Comparison of ENCODE assay signal across 8 cellular contexts in the genomic region with DNA sequence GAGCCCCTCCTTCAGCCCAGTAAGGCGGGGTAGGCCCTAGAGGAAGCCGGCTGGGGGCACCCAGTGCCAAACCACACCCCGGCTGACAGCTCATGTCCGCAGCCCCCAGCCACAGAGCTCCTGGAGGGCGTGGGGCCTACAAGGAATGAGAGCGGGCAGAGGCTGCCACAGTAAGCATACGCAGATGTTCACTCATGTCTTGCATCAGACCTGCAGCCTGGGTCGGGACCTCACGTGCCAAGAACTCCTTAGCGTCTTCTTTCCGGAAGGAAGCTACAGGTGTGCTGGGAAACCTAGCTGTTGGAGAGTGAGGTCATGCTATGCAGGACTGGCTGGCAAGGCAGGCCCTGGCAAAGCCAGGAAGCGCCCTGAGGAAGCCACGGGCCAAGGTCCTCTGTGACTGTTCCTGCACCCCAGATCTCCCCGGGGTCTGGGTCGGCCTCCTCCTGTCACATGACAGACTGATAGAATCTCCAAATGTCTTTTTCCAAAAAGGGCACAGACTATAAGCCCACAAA. TPM values are rescaled to one million over a fixed set of nuclear protein-coding genes. Genes with fewer than 3 reads are reported as not detected.
DNase-seq lines count a peak whose midpoint lies in the region; ATAC-seq and TF ChIP-seq lines count a peak whose summit lies in the region.

No MANE protein-coding gene starts in this region.

- no peak for ATAC-seq in GM21390 (IDR thresholded peaks at IDR 0.05; ENCODE audit: unreplicated experiment)

- H3K4me3 ChIP-seq in AG10803 (ENCODE audit: low read length) (peak overlapping the region; percentile 86), iPS-18a (ENCODE audit: low read length) (peak overlapping the region; percentile 78), stomach smooth muscle (ENCODE audit: low read length in 2 of 2) (peak overlapping the region in 1 of 2 donors; percentile 77)

- TF ChIP-seq CTCF in AG10803 (conservative IDR thresholded peaks at IDR 0.05; ENCODE audit: low read length), result no peak

- DNase-seq in AG10803 (ENCODE audit: low read depth) (peak; percentile 94), HT1080 (ENCODE audit: low read depth) (peak; percentile 91), NCI-H187 (lab: John Stamatoyannopoulos, UW) (no peak), NCI-H510A treated with DMSO at 0.1 percent for 48 hours (lab: John Stamatoyannopoulos, UW) (no peak)
- DNase-seq in activated CD8-positive, alpha-beta memory T cell treated with anti-CD3 and anti-CD28 coated beads, Interleukin-2, amount 50 U/mL, for 48 hours, result peak; percentile 73

- H3K4me1 ChIP-seq in iPS-18a (ENCODE audit: control insufficient read depth, low read depth, low read length) (peaks cover 19% of the 10 kb centered on the region), stomach smooth muscle (ENCODE audit: control insufficient read depth, insufficient read depth, low read length) (peaks cover 64% of the 10 kb centered on the region)

- H3K9ac ChIP-seq in iPS-18a (ENCODE audit: low read length), result peak overlapping the region; percentile 3
- peak overlapping the region; percentile 84 to 88 for H3K9ac ChIP-seq in stomach smooth muscle (ENCODE audit: low read length in 2 of 2)

- H3K9me3 ChIP-seq in iPS-18a (ENCODE audit: control insufficient read depth, low read depth, low read length) (no peaks in the 10 kb centered on the region), stomach smooth muscle (ENCODE audit: control insufficient read depth in 2 of 2, low read length in 2 of 2) (no peaks in the 10 kb centered on the region)

- H3K27ac ChIP-seq in iPS-18a (ENCODE audit: low read length) (no peak overlapping the region), stomach smooth muscle (ENCODE audit: low read length) (no peak overlapping the region)

- peaks cover 3% of the 10 kb centered on the region for H3K36me3 ChIP-seq in iPS-18a (ENCODE audit: control insufficient read depth, low read depth, low read length)
- no peaks in the 10 kb centered on the region for H3K36me3 ChIP-seq in stomach smooth muscle (ENCODE audit: control insufficient read depth in 2 of 2, insufficient read depth in 2 of 2, low read length in 2 of 2)

- H3K27me3 ChIP-seq in iPS-18a (ENCODE audit: control insufficient read depth, insufficient read depth, low read length) (no peaks in the 10 kb centered on the region), stomach smooth muscle (ENCODE audit: control insufficient read depth in 1 of 2, insufficient read depth in 2 of 2, low read length in 2 of 2) (no peaks in the 10 kb centered on the region)

RNA-seq across cellular contexts. Expression of a gene that starts 1.6 kb away (rescaled TPM):
- 46.2 and 50.4 TPM in 2 replicates for total RNA-seq in HT1080 (2014; rRNA removed; shearing (Covaris generic))
- polyA plus RNA-seq in HT1080 (2015; cell fraction: cytosol; rRNA removed), result 125 and 130 TPM in 2 replicates
- polyA plus RNA-seq in HT1080 (2015; cell fraction: nucleus; rRNA removed), result 197 and 214 TPM in 2 replicates

RNA-seq across cellular contexts. Expression of a gene that starts 11.5 kb away (rescaled TPM):
- 0.30 and 0.35 TPM in 2 replicates for total RNA-seq in HT1080 (2014; rRNA removed; shearing (Covaris generic))
- 0.23 and 1.0 TPM in 2 replicates for polyA plus RNA-seq in HT1080 (2015; cell fraction: cytosol; rRNA removed)
- 3.1 and 4.1 TPM in 2 replicates for polyA plus RNA-seq in HT1080 (2015; cell fraction: nucleus; rRNA removed)

RNA-seq across cellular contexts. Expression of a gene that starts 18.3 kb away (rescaled TPM):
- total RNA-seq in HT1080 (2014; rRNA removed; shearing (Covaris generic)), result 2.4 and 2.5 TPM in 2 replicates
- polyA plus RNA-seq in HT1080 (2015; cell fraction: cytosol; rRNA removed), result 1.2 and 2.2 TPM in 2 replicates
- polyA plus RNA-seq in HT1080 (2015; cell fraction: nucleus; rRNA removed), result 1.4 and 1.6 TPM in 2 replicates

RNA-seq across cellular contexts. Expression of a gene that starts 18.6 kb away (rescaled TPM):
- 118 and 158 TPM in 2 replicates for total RNA-seq in HT1080 (2014; rRNA removed; shearing (Covaris generic))
- polyA plus RNA-seq in HT1080 (2015; cell fraction: cytosol; rRNA removed), result 82.4 and 111 TPM in 2 replicates
- polyA plus RNA-seq in HT1080 (2015; cell fraction: nucleus; rRNA removed), result 39.4 and 46.0 TPM in 2 replicates

RNA-seq across cellular contexts. Expression of a gene that starts 24.1 kb away (rescaled TPM):
- 75.7 and 85.5 TPM in 2 replicates for total RNA-seq in HT1080 (2014; rRNA removed; shearing (Covaris generic))
- polyA plus RNA-seq in HT1080 (2015; cell fraction: cytosol; rRNA removed), result 23.8 and 25.5 TPM in 2 replicates
- 23.7 and 25.7 TPM in 2 replicates for polyA plus RNA-seq in HT1080 (2015; cell fraction: nucleus; rRNA removed)

Comparison
In these comparisons a context has a peak if more than half of its experiments do, and no peak if none do; other contexts are left out.
1. DNase-seq: peak in AG10803 (single experiment), HT1080 (single experiment) and activated CD8-positive, alpha-beta memory T cell treated with anti-CD3 and anti-CD28 coated beads, Interleukin-2, amount 50 U/mL, for 48 hours (single experiment); none in NCI-H187 (0 of 2) and NCI-H510A treated with DMSO at 0.1 percent for 48 hours (single experiment).